ENCODE assay signal across 20 cellular contexts in the genomic region with DNA sequence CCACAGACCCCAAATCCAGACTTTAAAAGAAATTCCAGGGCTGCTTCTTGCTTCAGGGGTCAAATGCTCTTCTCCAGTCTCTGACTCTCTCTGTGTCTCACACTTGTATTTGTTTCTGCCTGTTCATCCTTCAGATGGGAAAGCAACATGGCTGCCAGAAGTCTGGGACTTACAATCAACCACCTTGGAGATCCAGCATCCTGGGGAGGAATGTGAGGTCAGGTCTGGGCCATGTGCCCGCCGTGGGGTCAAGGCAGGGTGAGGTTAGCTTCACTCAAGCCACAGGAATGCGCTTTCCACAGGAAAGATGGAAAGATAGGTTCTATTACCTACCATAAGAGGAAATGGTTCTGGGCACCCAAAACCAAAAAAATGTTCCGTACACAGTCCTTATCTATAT. TPM values are rescaled to one million over a fixed set of nuclear protein-coding genes. Genes with fewer than 3 reads are reported as not detected.
DNase-seq lines count a peak whose midpoint lies in the region; ATAC-seq, FAIRE-seq and TF ChIP-seq lines count a peak whose summit lies in the region.
"Had no signal": no experiment of that assay in that cellular context is flagged by ENCODE, and none has a peak within 500 bp of the region (broad histone marks: within the 10 kb centered on the region; RNA-seq: fewer than 3 reads in every experiment).

No MANE protein-coding gene starts in this region.

- H3K23me2 ChIP-seq in H9 (ENCODE audit: insufficient read length, low read depth, low read length, poor library complexity, severe bottlenecking), result no peaks in the 10 kb centered on the region

- DNase-seq in CD4-positive, alpha-beta T cell, result no peak
- DNase-seq in HTR-8/SVneo (ENCODE audit: insufficient read length, low spot score) (peak; percentile 7), amniotic epithelial cell (ENCODE audit: low read depth) (peak; percentile 82), kidney tubule cell (ENCODE audit: low spot score) (peak; percentile 72), H9 (no peak), occipital lobe (lab: John Stamatoyannopoulos, UW) (no peak), vagina (ENCODE audit: extremely low spot score in 2 of 2) (no peak)
- DNase-seq in T-helper 2 cell treated with Interferon-gamma antibody and Interleukin-4, amounts not matched to agents 5 μg/mL and 100 μg/mL, for 36 hours (ENCODE audit: low spot score), result no peak
- DNase-seq: activated naive CD8-positive, alpha-beta T cell treated with anti-CD3 and anti-CD28 coated beads for 36 hours; central memory CD4-positive, alpha-beta T cell; effector memory CD4-positive, alpha-beta T cell; hippocampal formation; Karpas-422; NCI-H1417 treated with DMSO at 0.1 percent for 48 hours; stimulated activated CD4-positive, alpha-beta T cell treated with anti-CD3 and anti-CD28 coated beads, Interleukin-15, amount 100 ng/mL, for 24 hours had no signal

- no peaks in the 10 kb centered on the region for H3K27me3 ChIP-seq in CD4-positive, alpha-beta T cell (ENCODE audit: control insufficient read depth, insufficient read depth, low read length)
- no peaks in the 10 kb centered on the region for H3K27me3 ChIP-seq in H9 (ENCODE audit: insufficient read depth, low read length)
- no peaks in the 10 kb centered on the region for H3K27me3 ChIP-seq in vagina

- H3K79me1 ChIP-seq in H9 (ENCODE audit: insufficient read depth, low read depth, low read length, poor library complexity, severe bottlenecking), result no peaks in the 10 kb centered on the region

- CTCF ChIA-PET in CD4-positive, alpha-beta T cell (lab: Charles Lee), result no interaction called here

- no CpG with 5 or more reads among the region's 4 CpGs for WGBS in H9 (ENCODE audit: extremely low coverage, insufficient read length, low lambda C conversion rate)

- no peak overlapping the region for H2BK20ac ChIP-seq in H9 (ENCODE audit: low read depth, low read length, poor library complexity, severe bottlenecking)

- H3K27me3 Mint-ChIP-seq in CD4-positive, alpha-beta T cell, result no peaks in the 10 kb centered on the region
- peaks cover 10% of the 10 kb centered on the region for H3K27me3 Mint-ChIP-seq in H9 (ENCODE audit: low read depth)
- H3K27me3 Mint-ChIP-seq in T-helper 2 cell treated with Interferon-gamma antibody and Interleukin-4, amounts not matched to agents 5 μg/mL and 100 μg/mL, for 36 hours (ENCODE audit: low read depth), result peaks cover 15% of the 10 kb centered on the region

- peaks cover 33% of the 10 kb centered on the region for H3K4me1 Mint-ChIP-seq in CD4-positive, alpha-beta T cell (ENCODE audit: low read depth)
- H3K4me1 Mint-ChIP-seq in H9, result peaks cover 2 to 3% of the 10 kb centered on the region in 2 experiments; a peak in 2 of 4 replicates
- peaks cover 22% of the 10 kb centered on the region for H3K4me1 Mint-ChIP-seq in T-helper 2 cell treated with Interferon-gamma antibody and Interleukin-4, amounts not matched to agents 5 μg/mL and 100 μg/mL, for 36 hours (ENCODE audit: low read depth)

- H3K4me2 ChIP-seq in H9 (ENCODE audit: insufficient read depth, insufficient read length, low read length), result no peak overlapping the region

- H4K20me1 ChIP-seq in H9 (ENCODE audit: control insufficient read depth, insufficient read depth, insufficient read length), result no peaks in the 10 kb centered on the region

- H3K79me2 ChIP-seq in H9 (ENCODE audit: insufficient read depth, low read length), result no peaks in the 10 kb centered on the region

- no peaks in the 10 kb centered on the region for H3K9me3 Mint-ChIP-seq in CD4-positive, alpha-beta T cell
- H3K9me3 Mint-ChIP-seq in H9, result no peaks in the 10 kb centered on the region
- H3K9me3 Mint-ChIP-seq in T-helper 2 cell treated with Interferon-gamma antibody and Interleukin-4, amounts not matched to agents 5 μg/mL and 100 μg/mL, for 36 hours, result no peaks in the 10 kb centered on the region
- H3K9me3 Mint-ChIP-seq: activated naive CD8-positive, alpha-beta T cell treated with anti-CD3 and anti-CD28 coated beads for 36 hours; mesothelial cell of epicardium; neural crest cell; stimulated activated naive CD8-positive, alpha-beta T cell treated with anti-CD3 and anti-CD28 coated beads, Interleukin-15, Interleukin-2, amounts not matched to agents 100 ng/mL and 50 ng/mL, for 24 hours; T-helper 1 cell treated with Interleukin-12 subunit alpha and Interleukin-12 subunit beta and Interleukin-4 antibody, amounts not matched to agents 30 μg/mL and 1 μg/mL, for 36 hours had no signal

- H2BK120ac ChIP-seq in H9 (ENCODE audit: low read depth, low read length, poor library complexity, severe bottlenecking), result no peak overlapping the region

- H3K27ac ChIP-seq in CD4-positive, alpha-beta T cell (ENCODE audit: low read depth, low read length), result no peak overlapping the region
- H3K27ac ChIP-seq in H9 (ENCODE audit: insufficient read length, low read depth, low read length) (no peak overlapping the region), vagina (no peak overlapping the region)

- no peaks in the 10 kb centered on the region for H3K9me3 ChIP-seq in CD4-positive, alpha-beta T cell (ENCODE audit: control insufficient read depth, low read length)
- H3K9me3 ChIP-seq in H9 (ENCODE audit: control insufficient read depth, low read depth, low read length) (no peaks in the 10 kb centered on the region), vagina (no peaks in the 10 kb centered on the region)

- POLR2A ChIA-PET in CD4-positive, alpha-beta T cell (lab: Charles Lee), result no interaction called here

- no peak overlapping the region for H2AK5ac ChIP-seq in H9 (ENCODE audit: insufficient read length, low read length)

- H3K27ac Mint-ChIP-seq in CD4-positive, alpha-beta T cell, result peak overlapping the region; percentile 60
- no peak overlapping the region for H3K27ac Mint-ChIP-seq in H9
- H3K27ac Mint-ChIP-seq in T-helper 2 cell treated with Interferon-gamma antibody and Interleukin-4, amounts not matched to agents 5 μg/mL and 100 μg/mL, for 36 hours, result no peak overlapping the region
- H3K27ac Mint-ChIP-seq: activated naive CD8-positive, alpha-beta T cell treated with anti-CD3 and anti-CD28 coated beads for 36 hours; mesothelial cell of epicardium; stimulated activated naive CD8-positive, alpha-beta T cell treated with anti-CD3 and anti-CD28 coated beads, Interleukin-15, Interleukin-2, amounts not matched to agents 100 ng/mL and 50 ng/mL, for 24 hours; T-helper 1 cell treated with Interleukin-12 subunit alpha and Interleukin-12 subunit beta and Interleukin-4 antibody, amounts not matched to agents 30 μg/mL and 1 μg/mL, for 36 hours had no signal

- no peak overlapping the region for H4K5ac ChIP-seq in H9 (ENCODE audit: insufficient read length, low read depth, low read length)

- no peak overlapping the region for H3K4me3 ChIP-seq in vagina

- intact Hi-C loops in CD4-positive, alpha-beta T cell (cut with DNase I, micrococcal nuclease), result no loop called here
- intact Hi-C loops in vagina (cut with DNase I), result loop anchor here (5.0 kb wide), 2 partner anchors 125 to 305 kb away; no protein-coding TSS in a partner anchor

- H3K4me1 ChIP-seq in H9 (ENCODE audit: insufficient read depth, low read length) (no peaks in the 10 kb centered on the region), vagina (peaks cover 14% of the 10 kb centered on the region)

- TF ChIP-seq CTCF in CD4-positive, alpha-beta T cell (IDR thresholded peaks at IDR 0.05), result no peak
- no peak for TF ChIP-seq CTCF in H9 (conservative IDR thresholded peaks at IDR 0.05)
- no peak for TF ChIP-seq CTCF in vagina (IDR thresholded peaks at IDR 0.05)

- no peak overlapping the region for H4K91ac ChIP-seq in H9 (ENCODE audit: insufficient read length, low read depth, low read length)

- no peak overlapping the region for H3K4ac ChIP-seq in H9 (ENCODE audit: low read depth, low read length)

- H3K14ac ChIP-seq in H9 (ENCODE audit: insufficient read depth, low read length), result no peak overlapping the region

- H2AFZ ChIP-seq in H9 (ENCODE audit: low read length), result no peak overlapping the region

- H3K4me3 Mint-ChIP-seq in CD4-positive, alpha-beta T cell, result no peak overlapping the region
- no peak overlapping the region for H3K4me3 Mint-ChIP-seq in H9
- H3K4me3 Mint-ChIP-seq in T-helper 2 cell treated with Interferon-gamma antibody and Interleukin-4, amounts not matched to agents 5 μg/mL and 100 μg/mL, for 36 hours, result no peak overlapping the region
- H3K4me3 Mint-ChIP-seq: activated naive CD8-positive, alpha-beta T cell treated with anti-CD3 and anti-CD28 coated beads for 36 hours; mesothelial cell of epicardium; neural crest cell; stimulated activated naive CD8-positive, alpha-beta T cell treated with anti-CD3 and anti-CD28 coated beads, Interleukin-15, Interleukin-2, amounts not matched to agents 100 ng/mL and 50 ng/mL, for 24 hours; T-helper 1 cell treated with Interleukin-12 subunit alpha and Interleukin-12 subunit beta and Interleukin-4 antibody, amounts not matched to agents 30 μg/mL and 1 μg/mL, for 36 hours had no signal

- H3K9ac ChIP-seq in H9 (ENCODE audit: extremely low read depth, insufficient read length, low read length), result no peak overlapping the region

- no peak overlapping the region for H3K23ac ChIP-seq in H9 (ENCODE audit: insufficient read length, low read depth, low read length)

- H2BK12ac ChIP-seq in H9 (ENCODE audit: insufficient read length, low read depth, low read length), result no peak overlapping the region

- H2BK15ac ChIP-seq in H9 (ENCODE audit: low read depth, low read length), result no peak overlapping the region

- H4K8ac ChIP-seq in H9 (replicated peaks; ENCODE audit: insufficient read length, low read depth, low read length), result no peak overlapping the region

- no peak overlapping the region for H3T11ph ChIP-seq in H9 (ENCODE audit: low read length)

- no peak overlapping the region for H3K18ac ChIP-seq in H9 (ENCODE audit: insufficient read length, low read depth, low read length)

- TF ChIP-seq POLR2A in vagina (IDR thresholded peaks at IDR 0.05), result no peak

- no peak for ATAC-seq in CD4-positive, alpha-beta T cell (ENCODE audit: poor library complexity)

- H3K56ac ChIP-seq in H9 (ENCODE audit: insufficient read length, low read depth, low read length), result no peak overlapping the region

- H3K36me3 ChIP-seq in vagina, result no peaks in the 10 kb centered on the region

- H3K36me3 Mint-ChIP-seq in CD4-positive, alpha-beta T cell (ENCODE audit: low read depth), result no peaks in the 10 kb centered on the region
- H3K36me3 Mint-ChIP-seq in H9 (ENCODE audit: insufficient read depth in 1 of 3, low read depth in 3 of 3), result no peaks in the 10 kb centered on the region
- no peaks in the 10 kb centered on the region for H3K36me3 Mint-ChIP-seq in T-helper 2 cell treated with Interferon-gamma antibody and Interleukin-4, amounts not matched to agents 5 μg/mL and 100 μg/mL, for 36 hours (ENCODE audit: low read depth)
- H3K36me3 Mint-ChIP-seq: activated naive CD8-positive, alpha-beta T cell treated with anti-CD3 and anti-CD28 coated beads for 36 hours; mesothelial cell of epicardium had no signal

- no peak overlapping the region for H2BK5ac ChIP-seq in H9 (ENCODE audit: insufficient read length, low read length)

- no peak for FAIRE-seq in HTR-8/SVneo (lab: Jason Lieb, UNC)
- FAIRE-seq: GM12891 had no signal

RNA-seq across cellular contexts. Expression of a gene that starts 34.3 kb away (rescaled TPM):
- not detected for total RNA-seq in CD4-positive, alpha-beta T cell
- total RNA-seq in H9 (2021) (not detected in 2 replicates), occipital lobe (not detected), vagina (not detected)
- total RNA-seq: activated naive CD8-positive, alpha-beta T cell treated with anti-CD3 and anti-CD28 coated beads for 36 hours; mesothelial cell of epicardium; neural crest cell had no signal

Comparison
In these comparisons a context has a peak if more than half of its experiments do, and no peak if none do; other contexts are left out.
1. DNase-seq: peak in HTR-8/SVneo (single experiment), amniotic epithelial cell (single experiment) and kidney tubule cell (single experiment); none in CD4-positive, alpha-beta T cell (0 of 10), H9 (single experiment), T-helper 2 cell treated with Interferon-gamma antibody and Interleukin-4, amounts not matched to agents 5 μg/mL and 100 μg/mL, for 36 hours (single experiment), occipital lobe (single experiment) and vagina (0 of 2).